22 cellular contexts compared by ENCODE assay signal in the genomic region with DNA sequence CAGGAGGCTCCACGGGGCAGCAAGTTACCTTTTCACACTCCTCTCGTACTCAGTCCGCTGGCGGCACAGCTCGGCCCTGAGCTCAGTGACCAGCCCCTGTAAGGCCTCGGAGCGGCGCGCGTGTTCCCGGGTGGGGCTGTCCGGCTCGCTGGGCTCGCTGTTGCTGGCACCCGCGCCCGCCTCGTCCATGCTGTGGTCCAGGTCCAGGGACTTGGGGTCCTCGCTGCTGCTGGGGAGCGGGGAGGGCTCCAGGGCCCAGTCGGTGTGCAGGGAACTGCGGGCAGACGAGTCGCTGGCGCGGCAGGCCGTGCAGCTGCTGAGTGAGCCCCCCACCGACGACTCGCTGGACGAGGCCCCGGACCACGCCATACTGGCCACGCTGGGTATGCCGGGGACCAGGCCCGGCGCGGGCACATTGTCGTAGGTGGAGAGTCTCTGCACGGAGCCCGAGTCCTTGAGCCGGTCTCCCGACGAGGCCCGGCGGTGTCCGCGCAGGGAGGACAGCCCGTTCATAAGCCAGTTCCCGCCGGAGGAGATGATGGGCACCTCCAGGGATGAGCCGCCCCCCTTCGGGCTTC.
DNase-seq lines count a peak whose midpoint lies in the region; ATAC-seq, FAIRE-seq and TF ChIP-seq lines count a peak whose summit lies in the region.
"Had no signal": no experiment of that assay in that cellular context is flagged by ENCODE, and none has a peak within 500 bp of the region (broad histone marks: within the 10 kb centered on the region; RNA-seq: fewer than 3 reads in every experiment).

No MANE protein-coding gene starts in this region.

- H3K23ac ChIP-seq in H1 (ENCODE audit: insufficient read length) (no peak overlapping the region), trophoblast cell (ENCODE audit: low read length) (no peak overlapping the region)

- no peak overlapping the region for H3K9ac ChIP-seq in H1 (replicated peaks in 1 of 4; ENCODE audit: extremely low read depth in 1 of 4, low read depth in 3 of 4, low read length in 3 of 4)
- H3K9ac ChIP-seq in trophoblast cell (ENCODE audit: low read length): no peak overlapping the region

- CTCF ChIA-PET in H1 (lab: Charles Lee; ENCODE audit: partially characterized antibody): interaction anchor here (0.7 to 10.9 kb wide), 5 partner anchors 9 to 206 kb away, joined by 3 to 141 read pairs (median 7); no protein-coding TSS in a partner anchor

- H3K4me2 ChIP-seq in H1 (ENCODE audit: insufficient read depth in 1 of 2, low read depth in 2 of 2, low read length in 2 of 2): no peak overlapping the region
- no peak overlapping the region for H3K4me2 ChIP-seq in trophoblast cell (ENCODE audit: low read length)
- H3K4me2 ChIP-seq: A549 had no signal

- H3K9me3 Mint-ChIP-seq in activated T-cell treated with anti-CD3 and anti-CD28 coated beads, Interleukin-2, amount 50 U/mL, for 72 hours: no peaks in the 10 kb centered on the region
- H3K9me3 Mint-ChIP-seq: activated CD4-positive, alpha-beta T cell treated with anti-CD3 and anti-CD28 coated beads, Interleukin-2, amount 10 ng/mL, durations not matched to agents 7 days and 5 days; nephron had no signal

- no peak overlapping the region for H3K18ac ChIP-seq in H1 (ENCODE audit: extremely low read depth, low read length)
- no peak overlapping the region for H3K18ac ChIP-seq in trophoblast cell (ENCODE audit: low read length)

- H3K79me1 ChIP-seq in H1 (ENCODE audit: low read depth, low read length) (no peaks in the 10 kb centered on the region), trophoblast cell (ENCODE audit: low read length) (no peaks in the 10 kb centered on the region)

- no peak for FAIRE-seq in H1 (lab: Jason Lieb, UNC)
- FAIRE-seq: A549, GM12878 had no signal

- no peaks in the 10 kb centered on the region for H3K27me3 ChIP-seq in H1 (replicated peaks in 1 of 4; ENCODE audit: control insufficient read depth in 3 of 4, extremely low read depth in 1 of 4, insufficient read depth in 3 of 4, low read length in 3 of 4)
- no peaks in the 10 kb centered on the region for H3K27me3 ChIP-seq in sigmoid colon
- no peaks in the 10 kb centered on the region for H3K27me3 ChIP-seq in trophoblast cell (ENCODE audit: insufficient read depth, low read length)
- H3K27me3 ChIP-seq: left lung had no signal

- intact Hi-C loops in sigmoid colon (cut with DNase I): no loop called here

- H4K5ac ChIP-seq in H1 (ENCODE audit: insufficient read length, low read depth, low read length): no peak overlapping the region

- H4K20me1 ChIP-seq in H1 (replicated peaks in 1 of 2; ENCODE audit: control insufficient read depth in 1 of 2, insufficient read depth in 2 of 2, low read length in 2 of 2): peaks cover 3 to 4% of the 10 kb centered on the region in 2 experiments

- H3K4ac ChIP-seq in H1 (replicated peaks; ENCODE audit: insufficient read length, low read depth, low read length) (no peak overlapping the region), trophoblast cell (ENCODE audit: low read depth, low read length) (no peak overlapping the region)

- H3K14ac ChIP-seq in H1 (ENCODE audit: insufficient read length) (no peak overlapping the region), trophoblast cell (ENCODE audit: low read length) (no peak overlapping the region)

- H3K27me3 Mint-ChIP-seq in activated T-cell treated with anti-CD3 and anti-CD28 coated beads, Interleukin-2, amount 50 U/mL, for 72 hours (ENCODE audit: low read depth): no peaks in the 10 kb centered on the region
- H3K27me3 Mint-ChIP-seq: activated CD4-positive, alpha-beta T cell treated with anti-CD3 and anti-CD28 coated beads, Interleukin-2, amount 10 ng/mL, durations not matched to agents 7 days and 5 days; brain had no signal

- H4K8ac ChIP-seq in H1 (ENCODE audit: extremely low read depth, insufficient read depth, low read length) (peak overlapping the region; percentile 79; the same call in 1 of the 2 replicates), trophoblast cell (ENCODE audit: low read depth, low read length) (no peak overlapping the region)

- H2BK15ac ChIP-seq in H1 (ENCODE audit: low read length): no peak overlapping the region

- H3K23me2 ChIP-seq in H1 (ENCODE audit: low read depth, low read length): peaks cover 2% of the 10 kb centered on the region; the same call in 1 of the 2 replicates

- H4K91ac ChIP-seq in H1 (replicated peaks; ENCODE audit: insufficient read length, low read length) (no peak overlapping the region), trophoblast cell (ENCODE audit: low read depth, low read length) (no peak overlapping the region)

- TF ChIP-seq EP300 in H1 (IDR thresholded peaks at IDR 0.05; ENCODE audit: borderline replicate concordance in 1 of 2, low read depth in 2 of 2, low read length in 2 of 2) (no peak), sigmoid colon (IDR thresholded peaks at IDR 0.05) (no peak)

- H3K27ac ChIP-seq in H1 (ENCODE audit: low read depth, low read length) (no peak overlapping the region), sigmoid colon (no peak overlapping the region), trophoblast cell (ENCODE audit: low read depth, low read length) (no peak overlapping the region)
- H3K27ac ChIP-seq: A549, epithelial cell of prostate, left lung had no signal

- H3K4me3 ChIP-seq in H1 (ENCODE audit: extremely low read depth in 1 of 4, insufficient read depth in 2 of 4, low read depth in 3 of 4, low read length in 4 of 4): no peak overlapping the region
- H3K4me3 ChIP-seq in sigmoid colon: no peak overlapping the region
- no peak overlapping the region for H3K4me3 ChIP-seq in trophoblast cell (ENCODE audit: low read depth, low read length)
- H3K4me3 ChIP-seq: A549, GM12878, left lung had no signal

- TF ChIP-seq CTCF in H1 (IDR thresholded peaks at IDR 0.05; ENCODE audit: control extremely low read depth in 1 of 3, insufficient read depth in 1 of 3, low read depth in 1 of 3, low read length in 3 of 3) (no peak), sigmoid colon (IDR thresholded peaks at IDR 0.05) (no peak)

- no peak overlapping the region for H2BK20ac ChIP-seq in H1 (ENCODE audit: low read length)

- H2BK12ac ChIP-seq in H1 (ENCODE audit: low read depth, low read length): no peak overlapping the region
- H2BK12ac ChIP-seq in trophoblast cell (ENCODE audit: low read length): no peak overlapping the region

- no peak overlapping the region for H2AFZ ChIP-seq in H1 (ENCODE audit: low read length)
- no peak overlapping the region for H2AFZ ChIP-seq in trophoblast cell (ENCODE audit: insufficient read depth, low read length, poor library complexity)

- POLR2A ChIA-PET in H1 (lab: Charles Lee; ENCODE audit: partially characterized antibody): no interaction called here

- H2BK5ac ChIP-seq in H1 (ENCODE audit: low read depth, low read length) (no peak overlapping the region), trophoblast cell (ENCODE audit: low read depth, low read length, poor library complexity) (no peak overlapping the region)

- DNase-seq in activated T-cell treated with anti-CD3 and anti-CD28 coated beads, Interleukin-2, amount 50 U/mL, for 1 hour: peak; percentile 14
- DNase-seq in activated T-cell treated with anti-CD3 and anti-CD28 coated beads, Interleukin-2, amount 50 U/mL, for 72 hours: no peak
- DNase-seq in GM03348 (ENCODE audit: low spot score) (peak; percentile 9), H1 (ENCODE audit: low read depth in 1 of 2, low spot score in 2 of 2) (peak in 1 of 2 experiments; percentile 42), sigmoid colon (peak; percentile 57), NCI-H1105 (lab: John Stamatoyannopoulos, UW) (no peak), GDM1 (lab: John Stamatoyannopoulos, UW) (no peak), trophoblast cell (no peak)
- DNase-seq: activated CD4-positive, alpha-beta T cell treated with anti-CD3 and anti-CD28 coated beads, Interleukin-2, amount 10 ng/mL, durations not matched to agents 7 days and 5 days; activated gamma-delta T cell; effector CD4-positive, alpha-beta T cell; NCI-H1092 treated with DMSO at 0.1 percent for 48 hours; NCI-H1930; RPMI8226; stimulated activated CD8-positive, alpha-beta memory T cell treated with anti-CD3 and anti-CD28 coated beads, Interleukin-4, amount 100 ng/mL, for 48 hours had no signal

- no peak for TF ChIP-seq RAD21 in H1 (IDR thresholded peaks at IDR 0.05 in 1 of 2, conservative IDR thresholded peaks at IDR 0.05 in 1 of 2; ENCODE audit: low read depth in 2 of 2, low read length in 2 of 2)

- ATAC-seq in activated T-cell treated with anti-CD3 and anti-CD28 coated beads, Interleukin-2, amount 50 U/mL, for 72 hours (replicated peaks in 1 of 2): no peak
- ATAC-seq: A549, GM12878, left lung had no signal

- H3K56ac ChIP-seq in H1 (replicated peaks; ENCODE audit: insufficient read length, low read depth, low read length): no peak overlapping the region

- H3K27ac Mint-ChIP-seq in activated T-cell treated with anti-CD3 and anti-CD28 coated beads, Interleukin-2, amount 50 U/mL, for 72 hours: no peak overlapping the region
- H3K27ac Mint-ChIP-seq: activated CD4-positive, alpha-beta T cell treated with anti-CD3 and anti-CD28 coated beads, Interleukin-2, amount 10 ng/mL, durations not matched to agents 7 days and 5 days; B cell; brain; nephron had no signal

- H4K12ac ChIP-seq in trophoblast cell (ENCODE audit: low read depth, low read length): no peak overlapping the region

- TF ChIP-seq POLR2A in H1 (IDR thresholded peaks at IDR 0.05; ENCODE audit: control extremely low read depth in 1 of 2, low read depth in 2 of 2, low read length in 2 of 2) (no peak), sigmoid colon (IDR thresholded peaks at IDR 0.05) (no peak)

- H3K79me2 ChIP-seq in H1 (ENCODE audit: control insufficient read depth in 1 of 2, insufficient read depth in 2 of 2, low read length in 2 of 2) (no peaks in the 10 kb centered on the region), trophoblast cell (ENCODE audit: control insufficient read depth, insufficient read depth, low read length, poor library complexity) (no peaks in the 10 kb centered on the region)

- H3K36me3 ChIP-seq in H1 (ENCODE audit: control insufficient read depth in 2 of 4, insufficient read depth in 4 of 4, low read length in 3 of 4) (no peaks in the 10 kb centered on the region; a peak in 1 of 8 replicates), sigmoid colon (no peaks in the 10 kb centered on the region), trophoblast cell (ENCODE audit: control insufficient read depth in 1 of 2, insufficient read depth in 2 of 2, low read length in 2 of 2) (no peaks in the 10 kb centered on the region)
- H3K36me3 ChIP-seq: left lung had no signal

- H3K4me1 ChIP-seq in H1 (replicated peaks in 1 of 4; ENCODE audit: control insufficient read depth in 3 of 4, insufficient read depth in 4 of 4, low read length in 3 of 4): peaks cover 0 to 3% (median 0%) of the 10 kb centered on the region in 4 experiments; a peak in 1 of 7 replicates
- no peaks in the 10 kb centered on the region for H3K4me1 ChIP-seq in sigmoid colon
- no peaks in the 10 kb centered on the region for H3K4me1 ChIP-seq in trophoblast cell (ENCODE audit: control insufficient read depth in 1 of 2, insufficient read depth in 2 of 2, low read length in 2 of 2)
- H3K4me1 ChIP-seq: A549, left lung had no signal

- H2AK5ac ChIP-seq in H1 (ENCODE audit: low read depth, low read length): no peak overlapping the region
- H2AK5ac ChIP-seq in trophoblast cell (ENCODE audit: low read length): no peak overlapping the region

- H3K9me3 ChIP-seq in H1 (ENCODE audit: insufficient read depth in 2 of 2, low read depth in 1 of 2, low read length in 1 of 2) (no peaks in the 10 kb centered on the region), sigmoid colon (no peaks in the 10 kb centered on the region), trophoblast cell (ENCODE audit: insufficient read depth, low read depth, low read length) (peaks cover 5% of the 10 kb centered on the region)
- H3K9me3 ChIP-seq: A549, left lung had no signal

- H3K36me3 Mint-ChIP-seq in activated T-cell treated with anti-CD3 and anti-CD28 coated beads, Interleukin-2, amount 50 U/mL, for 72 hours (ENCODE audit: insufficient read depth in 2 of 2): no peaks in the 10 kb centered on the region
- H3K36me3 Mint-ChIP-seq: brain had no signal

- 95% methylated on average over 39 of the region's 53 CpGs; no CpG with 5 or more reads in 1 of the 2 experiments for WGBS in H1 (ENCODE audit: extremely low coverage in 1 of 2, insufficient coverage in 1 of 2, insufficient read length in 1 of 2, insufficient replicate concordance in 2 of 2, low coverage in 1 of 2, low lambda C conversion rate in 2 of 2, missing lambda C conversion rate in 1 of 2), 2 experiments
- 95 to 97% methylated on average over 53 of the region's 53 CpGs for WGBS in sigmoid colon, 2 donors
- no CpG with 5 or more reads among the region's 53 CpGs for WGBS in trophoblast cell (ENCODE audit: extremely low coverage, insufficient coverage, insufficient read length)

- H3K4me1 Mint-ChIP-seq in activated T-cell treated with anti-CD3 and anti-CD28 coated beads, Interleukin-2, amount 50 U/mL, for 72 hours (ENCODE audit: low read depth): no peaks in the 10 kb centered on the region
- H3K4me1 Mint-ChIP-seq: activated CD4-positive, alpha-beta T cell treated with anti-CD3 and anti-CD28 coated beads, Interleukin-2, amount 10 ng/mL, durations not matched to agents 7 days and 5 days; B cell had no signal

- H2BK120ac ChIP-seq in H1 (replicated peaks; ENCODE audit: low read depth, low read length) (no peak overlapping the region), trophoblast cell (ENCODE audit: insufficient read depth, low read length, poor library complexity) (no peak overlapping the region)

- no peak overlapping the region for H3K4me3 Mint-ChIP-seq in activated T-cell treated with anti-CD3 and anti-CD28 coated beads, Interleukin-2, amount 50 U/mL, for 72 hours
- H3K4me3 Mint-ChIP-seq: activated CD4-positive, alpha-beta T cell treated with anti-CD3 and anti-CD28 coated beads, Interleukin-2, amount 10 ng/mL, durations not matched to agents 7 days and 5 days; B cell; brain; nephron had no signal

Comparison
In these comparisons a context has a peak if more than half of its experiments do, and no peak if none do; other contexts are left out.
1. DNase-seq: peak in activated T-cell treated with anti-CD3 and anti-CD28 coated beads, Interleukin-2, amount 50 U/mL, for 1 hour (single experiment), GM03348 (single experiment) and sigmoid colon (single experiment); none in activated T-cell treated with anti-CD3 and anti-CD28 coated beads, Interleukin-2, amount 50 U/mL, for 72 hours (0 of 2), NCI-H1105 (single experiment), GDM1 (single experiment) and trophoblast cell (0 of 2).